In the genomic region with DNA sequence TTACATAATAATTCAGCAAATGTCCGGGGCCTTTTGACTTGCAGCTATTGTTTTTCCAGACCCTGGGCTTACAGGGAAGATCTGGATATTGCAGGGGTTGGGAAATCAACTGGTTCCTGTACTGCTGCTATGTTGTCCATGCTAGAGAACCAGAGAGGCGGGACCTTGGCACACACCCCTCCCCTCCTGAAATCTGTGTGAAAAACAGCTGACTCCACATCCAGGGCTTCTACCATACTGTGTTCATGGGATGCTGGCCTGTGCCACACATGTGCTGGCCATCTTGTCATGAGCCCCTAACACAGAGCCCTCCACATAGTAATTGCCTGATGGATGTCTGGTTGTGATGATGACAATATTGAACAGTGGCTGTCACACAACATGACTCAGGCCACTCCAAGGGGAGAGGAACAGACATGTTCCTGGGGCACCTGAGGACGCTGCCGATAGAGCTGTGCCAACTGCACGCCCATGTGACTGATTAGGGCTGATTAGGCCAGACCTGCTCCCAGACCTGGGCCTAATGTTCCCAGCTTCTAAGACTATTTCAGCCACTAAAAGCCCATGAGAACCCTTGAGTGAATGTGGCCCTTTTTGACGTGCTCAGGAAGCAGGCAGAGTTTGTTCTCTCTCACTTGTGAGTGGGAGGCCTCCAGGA, we compare ENCODE assay signal across 17 cellular contexts. TPM values are rescaled to one million over a fixed set of nuclear protein-coding genes. Genes with fewer than 3 reads are reported as not detected.
DNase-seq lines count a peak whose midpoint lies in the region; ATAC-seq and TF ChIP-seq lines count a peak whose summit lies in the region.
"Had no signal": no experiment of that assay in that cellular context is flagged by ENCODE, and none has a peak within 500 bp of the region (broad histone marks: within the 10 kb centered on the region; RNA-seq: fewer than 3 reads in every experiment).

No MANE protein-coding gene starts in this region.

- no peak overlapping the region for H3K27ac ChIP-seq in BLaER1
- H3K27ac ChIP-seq: brain microvascular endothelial cell had no signal

- no peaks in the 10 kb centered on the region for H3K36me3 Mint-ChIP-seq in activated T-cell treated with anti-CD3 and anti-CD28 coated beads, Interleukin-2, amount 50 U/mL, for 72 hours (ENCODE audit: insufficient read depth in 2 of 2)
- H3K36me3 Mint-ChIP-seq: activated naive CD8-positive, alpha-beta T cell; mesothelial cell of epicardium had no signal

- no peaks in the 10 kb centered on the region for H3K27me3 ChIP-seq in BLaER1
- H3K27me3 ChIP-seq: brain microvascular endothelial cell had no signal

- H3K27me3 Mint-ChIP-seq in activated T-cell treated with anti-CD3 and anti-CD28 coated beads, Interleukin-2, amount 50 U/mL, for 72 hours (ENCODE audit: low read depth) = peaks cover 39% of the 10 kb centered on the region
- H3K27me3 Mint-ChIP-seq: activated naive CD8-positive, alpha-beta T cell had no signal

- H3K4me1 ChIP-seq in BLaER1 (peaks cover 23% of the 10 kb centered on the region), mucosa of descending colon (ENCODE audit: low read depth) (peaks cover 3% of the 10 kb centered on the region)

- H3K4me2 ChIP-seq in BLaER1 = peak overlapping the region; percentile 71

- ATAC-seq in Right ventricle myocardium superior (ENCODE audit: poor library complexity) (peak; percentile 79), mucosa of descending colon (peak; percentile 13), HG03571 (IDR thresholded peaks at IDR 0.05; ENCODE audit: unreplicated experiment) (no peak), HG03342 (IDR thresholded peaks at IDR 0.05; ENCODE audit: unreplicated experiment) (no peak)
- ATAC-seq in activated T-cell treated with anti-CD3 and anti-CD28 coated beads, Interleukin-2, amount 50 U/mL, for 72 hours (replicated peaks in 1 of 2) = no peak

- H4K20me1 ChIP-seq in BLaER1 = no peaks in the 10 kb centered on the region

- no peak for TF ChIP-seq CTCF in mucosa of descending colon (IDR thresholded peaks at IDR 0.05)

- peaks cover 9% of the 10 kb centered on the region for H3K4me1 Mint-ChIP-seq in activated T-cell treated with anti-CD3 and anti-CD28 coated beads, Interleukin-2, amount 50 U/mL, for 72 hours (ENCODE audit: low read depth)
- H3K4me1 Mint-ChIP-seq: mesothelial cell of epicardium had no signal

- no peaks in the 10 kb centered on the region for H3K36me3 ChIP-seq in BLaER1
- H3K36me3 ChIP-seq in mucosa of descending colon (ENCODE audit: low read depth) = no peaks in the 10 kb centered on the region
- H3K36me3 ChIP-seq: brain microvascular endothelial cell had no signal

- H3K4me3 Mint-ChIP-seq in activated T-cell treated with anti-CD3 and anti-CD28 coated beads, Interleukin-2, amount 50 U/mL, for 72 hours = no peak overlapping the region

- DNase-seq in NCI-H774 (lab: John Stamatoyannopoulos, UW) (peak; percentile 1), Right ventricle myocardium superior (peak; percentile 46), mucosa of descending colon (no peak)
- no peak for DNase-seq in stimulated activated naive CD4-positive, alpha-beta T cell (lab: John Stamatoyannopoulos, UW)
- DNase-seq in activated T-cell treated with anti-CD3 and anti-CD28 coated beads, Interleukin-2, amount 50 U/mL, for 72 hours = no peak
- DNase-seq: brain microvascular endothelial cell; dorsolateral prefrontal cortex; NCI-H1048; NCI-H69; PC-3; stimulated activated CD4-positive, alpha-beta T cell treated with anti-CD3 and anti-CD28 coated beads, Interleukin-2, amount 100 ng/mL, for 24 hours had no signal

- no peaks in the 10 kb centered on the region for H3K9me3 ChIP-seq in BLaER1
- no peaks in the 10 kb centered on the region for H3K9me3 ChIP-seq in mucosa of descending colon

- H3K27ac Mint-ChIP-seq in activated T-cell treated with anti-CD3 and anti-CD28 coated beads, Interleukin-2, amount 50 U/mL, for 72 hours = no peak overlapping the region
- H3K27ac Mint-ChIP-seq: mesothelial cell of epicardium had no signal

- no peaks in the 10 kb centered on the region for H3K9me3 Mint-ChIP-seq in activated T-cell treated with anti-CD3 and anti-CD28 coated beads, Interleukin-2, amount 50 U/mL, for 72 hours

- intact Hi-C loops in Right ventricle myocardium superior (cut with DNase I) (no loop called here), mucosa of descending colon (cut with DNase I, micrococcal nuclease) (no loop called here)

- no peak overlapping the region for H3K9ac ChIP-seq in BLaER1

- no peak overlapping the region for H3K4me3 ChIP-seq in BLaER1
- no peak overlapping the region for H3K4me3 ChIP-seq in mucosa of descending colon
- H3K4me3 ChIP-seq: K562 had no signal

RNA-seq across cellular contexts. Expression of gene SLC25A5, which starts 13.1 kb away (rescaled TPM):
- total RNA-seq in Right ventricle myocardium superior = 143 TPM
- total RNA-seq in mucosa of descending colon = 1,000 to 10,000 TPM in 2 of 3 donors, 100 to 1,000 TPM in 1; 599 to 1,194 (median 1,087) TPM
- total RNA-seq in activated T-cell treated with anti-CD3 and anti-CD28 coated beads, Interleukin-2, amount 50 U/mL, for 72 hours = 100 to 1,000 TPM; 487 to 558 TPM

Comparison
In these comparisons a context has a peak if more than half of its experiments do, and no peak if none do; other contexts are left out.
1. DNase-seq: peak in NCI-H774 (single experiment) and Right ventricle myocardium superior (single experiment); none in mucosa of descending colon (0 of 3), stimulated activated naive CD4-positive, alpha-beta T cell (0 of 6) and activated T-cell treated with anti-CD3 and anti-CD28 coated beads, Interleukin-2, amount 50 U/mL, for 72 hours (0 of 2).
2. ATAC-seq: peak in Right ventricle myocardium superior (single experiment) and mucosa of descending colon (single experiment); none in activated T-cell treated with anti-CD3 and anti-CD28 coated beads, Interleukin-2, amount 50 U/mL, for 72 hours (0 of 2), HG03571 (single experiment) and HG03342 (single experiment).